8 cellular contexts compared by ENCODE assay signal in the genomic region with DNA sequence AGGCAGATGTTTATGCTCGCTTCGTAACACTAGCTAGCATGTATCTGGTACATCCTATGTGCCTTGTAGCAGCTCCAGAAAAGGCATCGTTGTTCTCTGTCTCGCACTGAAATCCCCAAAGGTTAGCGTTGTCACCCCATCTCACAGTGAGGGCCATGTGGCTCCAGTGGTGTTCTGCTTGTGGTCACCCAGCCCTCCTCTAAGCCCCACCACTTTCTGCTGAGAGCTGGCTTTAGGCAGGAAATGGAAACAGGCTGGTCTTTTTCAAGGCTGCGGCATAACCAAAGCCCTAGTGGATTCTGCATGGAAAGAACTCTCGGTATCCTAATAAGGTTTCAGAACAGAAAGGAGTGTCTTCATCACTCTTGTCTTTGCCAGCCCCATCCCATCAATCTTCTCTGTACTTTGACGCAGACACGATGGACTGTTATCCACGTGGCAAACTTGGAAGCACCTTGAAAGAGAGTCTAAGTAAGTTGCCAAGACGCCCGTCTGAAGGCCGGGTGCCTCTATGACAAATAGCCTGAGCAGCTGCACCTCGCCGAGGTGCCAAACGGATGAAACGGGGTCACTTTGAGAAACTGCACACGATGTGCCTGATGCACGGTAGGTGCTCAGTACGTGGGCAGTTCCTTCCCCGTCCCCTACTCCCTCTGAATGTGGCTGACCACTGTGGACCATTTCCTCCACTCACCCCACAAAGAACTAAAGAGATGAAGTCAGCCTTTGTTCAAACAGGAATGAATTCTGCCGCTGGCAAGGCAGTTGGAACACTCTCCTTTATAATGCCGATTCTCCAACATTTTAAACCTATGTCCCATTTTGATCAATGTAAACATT. TPM values are rescaled to one million over a fixed set of nuclear protein-coding genes. Genes with fewer than 3 reads are reported as not detected.
DNase-seq lines count a peak whose midpoint lies in the region; ATAC-seq and TF ChIP-seq lines count a peak whose summit lies in the region.

No MANE protein-coding gene starts in this region.

- H3K27ac Mint-ChIP-seq in activated CD8-positive, alpha-beta T cell treated with anti-CD3 and anti-CD28 coated beads for 36 hours = no peak overlapping the region
- no peak overlapping the region for H3K27ac Mint-ChIP-seq in T-helper 17 cell

- peak overlapping the region; percentile 69 for H3K27ac ChIP-seq in lower lobe of right lung
- no peak overlapping the region for H3K27ac ChIP-seq in mesendoderm (ENCODE audit: low read depth, low read length)

- no peaks in the 10 kb centered on the region for H3K27me3 Mint-ChIP-seq in activated CD8-positive, alpha-beta T cell treated with anti-CD3 and anti-CD28 coated beads for 36 hours
- H3K27me3 Mint-ChIP-seq in T-helper 17 cell = peaks cover 22% of the 10 kb centered on the region

- no peak overlapping the region for H3K56ac ChIP-seq in mesendoderm (ENCODE audit: low read length)

- H3K4me1 ChIP-seq in lower lobe of right lung = peaks cover 88% of the 10 kb centered on the region
- H3K4me1 ChIP-seq in mesendoderm (ENCODE audit: control insufficient read depth, low read depth, low read length) = no peaks in the 10 kb centered on the region

- H3K9ac ChIP-seq in mesendoderm (ENCODE audit: low read length) = no peak overlapping the region

- no CpG with 5 or more reads among the region's 23 CpGs for WGBS in mesendoderm (ENCODE audit: extremely low coverage, insufficient coverage, low lambda C conversion rate)

- H3K4me2 ChIP-seq in mesendoderm (ENCODE audit: low read length) = no peak overlapping the region

- TF ChIP-seq CTCF in activated CD8-positive, alpha-beta T cell treated with anti-CD3 and anti-CD28 coated beads for 36 hours (IDR thresholded peaks at IDR 0.05) = no peak
- no peak for TF ChIP-seq CTCF in lower lobe of right lung (IDR thresholded peaks at IDR 0.05)

- H2AK5ac ChIP-seq in mesendoderm (ENCODE audit: low read length) = no peak overlapping the region

- H3K9me3 Mint-ChIP-seq in activated CD8-positive, alpha-beta T cell treated with anti-CD3 and anti-CD28 coated beads for 36 hours = no peaks in the 10 kb centered on the region

- H3K79me2 ChIP-seq in mesendoderm (ENCODE audit: control insufficient read depth, insufficient read depth, low read length) = no peaks in the 10 kb centered on the region

- no peak overlapping the region for H2BK15ac ChIP-seq in mesendoderm (replicated peaks; ENCODE audit: low read depth)

- H3K79me1 ChIP-seq in mesendoderm (ENCODE audit: low read length) = no peaks in the 10 kb centered on the region

- no peaks in the 10 kb centered on the region for H3K9me3 ChIP-seq in lower lobe of right lung
- H3K9me3 ChIP-seq in T-helper 17 cell (ENCODE audit: control insufficient read depth, low read length, poor library complexity, severe bottlenecking) = no peaks in the 10 kb centered on the region

- intact Hi-C loops in activated CD8-positive, alpha-beta T cell treated with anti-CD3 and anti-CD28 coated beads for 36 hours (cut with micrococcal nuclease) = loop anchor here (10.0 kb wide), 1 partner anchor 177 kb away; no protein-coding TSS in a partner anchor
- intact Hi-C loops in lower lobe of right lung (cut with DNase I) = no loop called here

- no peak overlapping the region for H2BK120ac ChIP-seq in mesendoderm (ENCODE audit: low read depth, low read length)

- no peaks in the 10 kb centered on the region for H3K36me3 ChIP-seq in lower lobe of right lung
- H3K36me3 ChIP-seq in mesendoderm (ENCODE audit: control insufficient read depth, insufficient read depth, low read length) = no peaks in the 10 kb centered on the region

- DNase-seq in GM03348 (ENCODE audit: low spot score) (peak; percentile 49), lower lobe of right lung (no peak), T-helper 17 cell (no peak), mesendoderm (no peak), NCI-H748 treated with DMSO at 0.1 percent for 48 hours (lab: John Stamatoyannopoulos, UW) (no peak)
- DNase-seq in activated CD8-positive, alpha-beta T cell treated with anti-CD3 and anti-CD28 coated beads for 36 hours = peak; percentile 33

- no peak overlapping the region for H4K8ac ChIP-seq in mesendoderm (ENCODE audit: low read depth, low read length)

- ATAC-seq in HG02763 (IDR thresholded peaks at IDR 0.05; ENCODE audit: unreplicated experiment) = peak; percentile 27
- no peak for ATAC-seq in activated CD8-positive, alpha-beta T cell treated with anti-CD3 and anti-CD28 coated beads for 36 hours
- ATAC-seq in lower lobe of right lung = peak; percentile 34 to 52
- no peak for ATAC-seq in T-helper 17 cell
- ATAC-seq in HG03025 (IDR thresholded peaks at IDR 0.05; ENCODE audit: low FRiP score, unreplicated experiment) = no peak

- CTCF ChIA-PET in activated CD8-positive, alpha-beta T cell treated with anti-CD3 and anti-CD28 coated beads for 36 hours (lab: Charles Lee) = interaction anchor here (2.1 kb wide), 1 partner anchor 197 kb away, joined by 6 read pairs; no protein-coding TSS in a partner anchor

- no peak overlapping the region for H3K4me3 Mint-ChIP-seq in activated CD8-positive, alpha-beta T cell treated with anti-CD3 and anti-CD28 coated beads for 36 hours
- H3K4me3 Mint-ChIP-seq in T-helper 17 cell = no peak overlapping the region

- no peak overlapping the region for H4K5ac ChIP-seq in mesendoderm (ENCODE audit: low read length)

- POLR2A ChIA-PET in activated CD8-positive, alpha-beta T cell treated with anti-CD3 and anti-CD28 coated beads for 36 hours (lab: Charles Lee) = no interaction called here

- H3K4me1 Mint-ChIP-seq in activated CD8-positive, alpha-beta T cell treated with anti-CD3 and anti-CD28 coated beads for 36 hours (ENCODE audit: low read depth) = peaks cover 45% of the 10 kb centered on the region
- H3K4me1 Mint-ChIP-seq in T-helper 17 cell = peaks cover 5% of the 10 kb centered on the region

- H3K27me3 ChIP-seq in lower lobe of right lung (ENCODE audit: low read depth) (no peaks in the 10 kb centered on the region), mesendoderm (ENCODE audit: insufficient read depth, low read length, poor library complexity) (no peaks in the 10 kb centered on the region)

- H3K18ac ChIP-seq in mesendoderm (ENCODE audit: low read length) = no peak overlapping the region

- H3K4ac ChIP-seq in mesendoderm (ENCODE audit: low read depth, low read length) = no peak overlapping the region

- H3K4me3 ChIP-seq in lower lobe of right lung (no peak overlapping the region), mesendoderm (ENCODE audit: low read length) (no peak overlapping the region)

- H2BK5ac ChIP-seq in mesendoderm (ENCODE audit: low read length) = no peak overlapping the region

- no peaks in the 10 kb centered on the region for H3K36me3 Mint-ChIP-seq in activated CD8-positive, alpha-beta T cell treated with anti-CD3 and anti-CD28 coated beads for 36 hours (ENCODE audit: low read depth)
- H3K36me3 Mint-ChIP-seq in T-helper 17 cell (ENCODE audit: low read depth) = peaks cover 2% of the 10 kb centered on the region

- H3K23ac ChIP-seq in mesendoderm (ENCODE audit: low read length) = no peak overlapping the region

RNA-seq across cellular contexts. Expression of a gene that starts 57.8 kb away (rescaled TPM):
- 10 to 100 TPM; 16.4 to 17.6 TPM for total RNA-seq in activated CD8-positive, alpha-beta T cell treated with anti-CD3 and anti-CD28 coated beads for 36 hours
- total RNA-seq in lower lobe of right lung = 80.1 TPM
- total RNA-seq in T-helper 17 cell = 10 to 100 TPM; 22.9 to 24.2 TPM
- 13.8 TPM for polyA plus RNA-seq in mesendoderm (2013, experiment 1 of 2)
- polyA plus RNA-seq in mesendoderm (2013, experiment 2 of 2) = 13.2 TPM

Comparison
In these comparisons a context has a peak if more than half of its experiments do, and no peak if none do; other contexts are left out.
1. DNase-seq: peak in GM03348 (single experiment) and activated CD8-positive, alpha-beta T cell treated with anti-CD3 and anti-CD28 coated beads for 36 hours (single experiment); none in lower lobe of right lung (single experiment), T-helper 17 cell (0 of 3), mesendoderm (single experiment) and NCI-H748 treated with DMSO at 0.1 percent for 48 hours (single experiment).
2. ATAC-seq: peak in HG02763 (single experiment) and lower lobe of right lung (2 of 2); none in activated CD8-positive, alpha-beta T cell treated with anti-CD3 and anti-CD28 coated beads for 36 hours (single experiment), T-helper 17 cell (single experiment) and HG03025 (single experiment).